ENCODE assay signal across 19 cellular contexts in the genomic region with DNA sequence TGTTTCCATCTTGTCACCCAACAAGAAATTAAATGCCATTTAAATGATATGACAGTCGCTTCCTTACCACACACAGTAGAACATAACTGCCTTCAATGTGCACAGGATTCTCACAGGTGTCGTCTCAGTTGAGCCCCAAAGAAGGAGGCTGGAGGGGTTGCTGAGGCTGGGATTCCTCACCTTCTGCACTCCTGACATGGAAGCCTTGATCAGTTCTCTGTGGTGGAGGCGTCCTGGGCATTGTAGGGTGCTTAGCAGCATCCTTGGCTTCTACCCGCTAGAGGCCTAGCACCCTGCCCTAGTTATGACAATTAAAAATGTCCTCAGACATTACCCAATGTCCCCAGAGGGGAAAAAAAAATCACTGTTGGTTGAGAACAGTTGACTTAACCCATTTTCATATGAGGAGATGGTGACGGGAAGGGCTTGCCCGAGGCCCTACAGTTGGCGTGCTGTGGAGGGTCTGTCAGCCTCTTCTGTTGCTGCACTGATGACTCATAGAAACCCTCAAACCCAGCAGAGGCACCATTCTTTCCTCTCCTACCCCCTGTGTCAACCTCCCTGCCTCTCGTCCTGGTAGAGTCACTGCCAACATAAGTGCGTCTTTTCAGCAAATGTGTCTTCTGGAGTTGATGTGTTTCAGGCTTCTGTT. TPM values are rescaled to one million over a fixed set of nuclear protein-coding genes. Genes with fewer than 3 reads are reported as not detected.
A peak's percentile ranks its signal among the peaks of the same experiment; 100 is the strongest.
DNase-seq lines count a peak whose midpoint lies in the region; ATAC-seq, FAIRE-seq and TF ChIP-seq lines count a peak whose summit lies in the region.
"Had no signal": no experiment of that assay in that cellular context is flagged by ENCODE, and none has a peak within 500 bp of the region (broad histone marks: within the 10 kb centered on the region; RNA-seq: fewer than 3 reads in every experiment).

No MANE protein-coding gene starts in this region.

- CTCF ChIA-PET in CD4-positive, alpha-beta T cell (lab: Charles Lee), result interaction anchor here (1.4 kb wide), 1 partner anchor 63 kb away, joined by 4 read pairs; no protein-coding TSS in a partner anchor

- DNase-seq in CD4-positive, alpha-beta T cell, result peak in 3 of 10 experiments; percentile 33 to 52 (median 47)
- DNase-seq in RPMI7951 (ENCODE audit: low read depth) (peak; percentile 16), T-helper 9 cell (no peak), GM12891 (ENCODE audit: insufficient read length, low spot score) (no peak)
- DNase-seq in activated T-helper 1 cell treated with anti-CD3 and anti-CD28 coated beads, Interleukin-12 subunit alpha, Interleukin-12 subunit beta, Interleukin-2, Interleukin-4 antibody, amounts not matched to agents 30 ng/mL and 10 ng/mL and 1 ng/mL, durations not matched to agents 14 hours and 24 hours and 36 hours (ENCODE audit: low spot score), result no peak
- DNase-seq in naive thymus-derived CD8-positive, alpha-beta T cell, result peak in 2 of 10 donors; percentile 37 to 73
- DNase-seq: effector CD8-positive, alpha-beta T cell; foreskin fibroblast; midbrain; NCI-H2029; NK-92 treated with Interleukin-12 subunit alpha and Interleukin-12 subunit beta, amount 100 ng/mL, for 24 hours; SK-N-SH had no signal

- no peaks in the 10 kb centered on the region for H3K27me3 Mint-ChIP-seq in CD4-positive, alpha-beta T cell
- peaks cover 2% of the 10 kb centered on the region for H3K27me3 Mint-ChIP-seq in activated T-helper 1 cell treated with anti-CD3 and anti-CD28 coated beads, Interleukin-12 subunit alpha, Interleukin-12 subunit beta, Interleukin-2, Interleukin-4 antibody, amounts not matched to agents 30 ng/mL and 10 ng/mL and 1 ng/mL, durations not matched to agents 14 hours and 24 hours and 36 hours (ENCODE audit: insufficient read depth)
- H3K27me3 Mint-ChIP-seq in naive thymus-derived CD8-positive, alpha-beta T cell, result no peaks in the 10 kb centered on the region

- TF ChIP-seq CTCF in CD4-positive, alpha-beta T cell (IDR thresholded peaks at IDR 0.05), result no peak

- no peak overlapping the region for H3K27ac ChIP-seq in CD4-positive, alpha-beta T cell (ENCODE audit: low read depth, low read length)
- H3K27ac ChIP-seq: HL-60 had no signal

- peaks cover 3% of the 10 kb centered on the region for H3K9me3 Mint-ChIP-seq in CD4-positive, alpha-beta T cell
- no peaks in the 10 kb centered on the region for H3K9me3 Mint-ChIP-seq in activated T-helper 1 cell treated with anti-CD3 and anti-CD28 coated beads, Interleukin-12 subunit alpha, Interleukin-12 subunit beta, Interleukin-2, Interleukin-4 antibody, amounts not matched to agents 30 ng/mL and 10 ng/mL and 1 ng/mL, durations not matched to agents 14 hours and 24 hours and 36 hours
- H3K9me3 Mint-ChIP-seq in naive thymus-derived CD8-positive, alpha-beta T cell, result peaks cover 0 to 10% (median 0%) of the 10 kb centered on the region in 9 donors

- intact Hi-C loops in CD4-positive, alpha-beta T cell (cut with DNase I, micrococcal nuclease), result loop anchor here in 1 of 2 experiments (1.0 to 5.0 kb wide), 2 partner anchors 18 to 52 kb away; no protein-coding TSS in a partner anchor
- intact Hi-C loops in activated T-helper 1 cell treated with anti-CD3 and anti-CD28 coated beads, Interleukin-12 subunit alpha, Interleukin-12 subunit beta, Interleukin-2, Interleukin-4 antibody, amounts not matched to agents 30 ng/mL and 10 ng/mL and 1 ng/mL, durations not matched to agents 14 hours and 24 hours and 36 hours (cut with micrococcal nuclease), result loop anchor here (2.0 kb wide), 1 partner anchor 34 kb away; no protein-coding TSS in a partner anchor

- peaks cover 31% of the 10 kb centered on the region for H3K36me3 Mint-ChIP-seq in CD4-positive, alpha-beta T cell (ENCODE audit: low read depth)
- peaks cover 11% of the 10 kb centered on the region for H3K36me3 Mint-ChIP-seq in activated T-helper 1 cell treated with anti-CD3 and anti-CD28 coated beads, Interleukin-12 subunit alpha, Interleukin-12 subunit beta, Interleukin-2, Interleukin-4 antibody, amounts not matched to agents 30 ng/mL and 10 ng/mL and 1 ng/mL, durations not matched to agents 14 hours and 24 hours and 36 hours (ENCODE audit: low read depth)
- peaks cover 0 to 12% (median 0%) of the 10 kb centered on the region in 3 donors for H3K36me3 Mint-ChIP-seq in naive thymus-derived CD8-positive, alpha-beta T cell
- H3K36me3 Mint-ChIP-seq: brain had no signal

- FAIRE-seq in GM12891 (lab: Jason Lieb, UNC), result no peak
- FAIRE-seq: H54 had no signal

- peaks cover 61% of the 10 kb centered on the region for H3K4me1 Mint-ChIP-seq in CD4-positive, alpha-beta T cell (ENCODE audit: low read depth)
- H3K4me1 Mint-ChIP-seq in activated T-helper 1 cell treated with anti-CD3 and anti-CD28 coated beads, Interleukin-12 subunit alpha, Interleukin-12 subunit beta, Interleukin-2, Interleukin-4 antibody, amounts not matched to agents 30 ng/mL and 10 ng/mL and 1 ng/mL, durations not matched to agents 14 hours and 24 hours and 36 hours (ENCODE audit: low read depth), result peaks cover 50% of the 10 kb centered on the region
- H3K4me1 Mint-ChIP-seq in naive thymus-derived CD8-positive, alpha-beta T cell, result peaks cover 22 to 72% (median 60%) of the 10 kb centered on the region in 4 donors

- no peaks in the 10 kb centered on the region for H3K9me3 ChIP-seq in CD4-positive, alpha-beta T cell (ENCODE audit: control insufficient read depth, low read length)
- H3K9me3 ChIP-seq: SK-N-SH had no signal

- ATAC-seq in CD4-positive, alpha-beta T cell (ENCODE audit: poor library complexity), result no peak
- peak; percentile 16 to 61 for ATAC-seq in naive thymus-derived CD8-positive, alpha-beta T cell
- ATAC-seq in GM18873 (IDR thresholded peaks at IDR 0.05; ENCODE audit: low FRiP score, unreplicated experiment) (no peak), GM19455 (IDR thresholded peaks at IDR 0.05; ENCODE audit: unreplicated experiment) (no peak)

- no peaks in the 10 kb centered on the region for H3K27me3 ChIP-seq in CD4-positive, alpha-beta T cell (ENCODE audit: control insufficient read depth, insufficient read depth, low read length)

- POLR2A ChIA-PET in CD4-positive, alpha-beta T cell (lab: Charles Lee), result interaction anchor here (1.0 to 11.4 kb wide), 3 partner anchors 13 to 24 kb away, joined by 3 to 203 read pairs (median 14); no protein-coding TSS in a partner anchor
- POLR2A ChIA-PET in naive thymus-derived CD8-positive, alpha-beta T cell (lab: Charles Lee), result interaction anchor here (1.1 to 2.1 kb wide), 2 partner anchors 8 to 21 kb away, joined by 3 to 16 read pairs; no protein-coding TSS in a partner anchor

- no peak for TF ChIP-seq POLR2A in GM12891 (IDR thresholded peaks at IDR 0.05; ENCODE audit: low read depth, low read length)

- peak overlapping the region; percentile 97 for H3K27ac Mint-ChIP-seq in CD4-positive, alpha-beta T cell
- peak overlapping the region; percentile 43 for H3K27ac Mint-ChIP-seq in activated T-helper 1 cell treated with anti-CD3 and anti-CD28 coated beads, Interleukin-12 subunit alpha, Interleukin-12 subunit beta, Interleukin-2, Interleukin-4 antibody, amounts not matched to agents 30 ng/mL and 10 ng/mL and 1 ng/mL, durations not matched to agents 14 hours and 24 hours and 36 hours
- peak overlapping the region; percentile 95 to 98 (median 97) for H3K27ac Mint-ChIP-seq in naive thymus-derived CD8-positive, alpha-beta T cell
- H3K27ac Mint-ChIP-seq: progenitor cell of endocrine pancreas had no signal

- peak overlapping the region; percentile 84 for H3K4me3 Mint-ChIP-seq in CD4-positive, alpha-beta T cell
- peak overlapping the region; percentile 27 for H3K4me3 Mint-ChIP-seq in activated T-helper 1 cell treated with anti-CD3 and anti-CD28 coated beads, Interleukin-12 subunit alpha, Interleukin-12 subunit beta, Interleukin-2, Interleukin-4 antibody, amounts not matched to agents 30 ng/mL and 10 ng/mL and 1 ng/mL, durations not matched to agents 14 hours and 24 hours and 36 hours
- H3K4me3 Mint-ChIP-seq in naive thymus-derived CD8-positive, alpha-beta T cell, result peak overlapping the region in 9 of 10 donors; percentile 45 to 93 (median 75)
- H3K4me3 Mint-ChIP-seq: brain had no signal

TF ChIP-seq in GM12891, 5 proteins besides CTCF, POLR2A, EP300 and RAD21:
- no peak for TF ChIP-seq POU2F2 (IDR thresholded peaks at IDR 0.05; ENCODE audit: low read depth, low read length)
- no peak for TF ChIP-seq TAF1 (IDR thresholded peaks at IDR 0.05; ENCODE audit: low read depth, low read length)
- no peak for TF ChIP-seq SPI1 (IDR thresholded peaks at IDR 0.05; ENCODE audit: low read depth, low read length)
- TF ChIP-seq POLR2AphosphoS5 (IDR thresholded peaks at IDR 0.05; ENCODE audit: low read depth, low read length), result no peak
- no peak for TF ChIP-seq PAX5 (IDR thresholded peaks at IDR 0.05; ENCODE audit: insufficient read depth, low read length, severe bottlenecking)

RNA-seq across cellular contexts. Expression of a gene that starts 19.3 kb away (rescaled TPM):
- 10 to 100 TPM; 24.9 to 25.9 TPM for total RNA-seq in CD4-positive, alpha-beta T cell
- not detected in 2 replicates for total RNA-seq in RPMI7951 (2014; rRNA removed; shearing (Covaris generic))
- total RNA-seq in activated T-helper 1 cell treated with anti-CD3 and anti-CD28 coated beads, Interleukin-12 subunit alpha, Interleukin-12 subunit beta, Interleukin-2, Interleukin-4 antibody, amounts not matched to agents 30 ng/mL and 10 ng/mL and 1 ng/mL, durations not matched to agents 14 hours and 24 hours and 36 hours, result 3.4 and 3.6 TPM in 2 replicates
- total RNA-seq in naive thymus-derived CD8-positive, alpha-beta T cell, result 10 to 100 TPM; 28.0 to 29.9 TPM
- 1 to 10 TPM; 5.5 to 6.2 (median 5.9) TPM for polyA plus RNA-seq in naive thymus-derived CD8-positive, alpha-beta T cell
- polyA plus RNA-seq in GM12891 (2012; ENCODE audit: low read depth, missing spikeins), result 0.17 TPM
- total RNA-seq: progenitor cell of endocrine pancreas had no signal
- polyA plus RNA-seq: BJ, SK-N-SH had no signal

Comparison
In these comparisons a context has a peak if more than half of its experiments do, and no peak if none do; other contexts are left out.
1. ATAC-seq: peak in naive thymus-derived CD8-positive, alpha-beta T cell (2 of 2); none in CD4-positive, alpha-beta T cell (single experiment), GM18873 (single experiment) and GM19455 (single experiment).
2. H3K27ac Mint-ChIP-seq: peak in every context shown above with its lines; median percentile 97 in CD4-positive, alpha-beta T cell; 97 in naive thymus-derived CD8-positive, alpha-beta T cell; 43 in activated T-helper 1 cell treated with anti-CD3 and anti-CD28 coated beads, Interleukin-12 subunit alpha, Interleukin-12 subunit beta, Interleukin-2, Interleukin-4 antibody, amounts not matched to agents 30 ng/mL and 10 ng/mL and 1 ng/mL, durations not matched to agents 14 hours and 24 hours and 36 hours.
3. H3K4me3 Mint-ChIP-seq: peak in every context shown above with its lines; median percentile 84 in CD4-positive, alpha-beta T cell; 75 in naive thymus-derived CD8-positive, alpha-beta T cell; 27 in activated T-helper 1 cell treated with anti-CD3 and anti-CD28 coated beads, Interleukin-12 subunit alpha, Interleukin-12 subunit beta, Interleukin-2, Interleukin-4 antibody, amounts not matched to agents 30 ng/mL and 10 ng/mL and 1 ng/mL, durations not matched to agents 14 hours and 24 hours and 36 hours.